ENCODE assay signal across 1 cellular context in the genomic region with DNA sequence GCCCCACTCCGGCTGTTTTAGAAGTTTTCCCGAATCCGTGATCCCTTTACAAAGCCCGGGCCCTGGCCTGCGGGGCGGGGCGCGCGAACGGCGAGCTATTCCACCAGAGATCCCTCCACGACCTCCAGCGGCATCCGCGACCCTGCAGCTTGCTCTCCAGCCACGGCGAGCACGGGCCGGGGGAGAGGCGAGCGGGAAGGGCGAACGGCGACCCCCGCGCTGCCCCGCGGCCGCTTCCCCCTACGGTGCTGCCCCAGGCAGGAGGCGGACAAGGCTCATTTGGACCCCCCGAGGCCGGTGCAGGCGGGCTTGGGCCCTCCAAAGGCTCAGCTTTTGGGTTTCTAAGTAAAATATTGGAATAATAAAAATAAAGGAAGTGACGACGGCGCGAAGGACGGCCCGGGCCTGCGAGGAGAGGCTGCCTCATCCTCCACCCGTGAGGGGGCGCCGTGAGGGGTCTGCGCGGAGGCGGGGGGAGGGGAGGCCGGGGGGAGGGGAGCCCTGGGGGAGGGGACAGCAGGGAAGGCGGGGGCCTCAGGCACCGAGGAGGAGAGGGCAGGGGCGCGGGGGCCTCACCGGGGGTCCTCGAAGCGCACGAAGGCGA.
TF ChIP-seq lines count a peak whose summit lies in the region.

No MANE protein-coding gene starts in this region.

TF ChIP-seq in HepG2, 621 proteins besides CTCF, POLR2A, EP300 and RAD21 (continues in another document):
- TF ChIP-seq ZNF776 (CRISPR knock-in tag; IDR thresholded peaks at IDR 0.05) (no peak), ZNF607 (CRISPR knock-in tag; IDR thresholded peaks at IDR 0.05; ENCODE audit: borderline replicate concordance) (peak; percentile 49; the same call in 1 of the 2 replicates), ZNF143 (CRISPR knock-in tag; IDR thresholded peaks at IDR 0.05) (0 out of 2 replicates have a peak, but pooled peaks have one; percentile 3), ARHGAP35 (CRISPR knock-in tag; IDR thresholded peaks at IDR 0.05; ENCODE audit: borderline replicate concordance) (no peak), PCBP1 (IDR thresholded peaks at IDR 0.05; ENCODE audit: borderline replicate concordance, low read depth, low read length) (0 out of 2 replicates have a peak, but pooled peaks have one; percentile 22), ZNF644 (CRISPR knock-in tag; IDR thresholded peaks at IDR 0.05; ENCODE audit: low read depth) (no peak), ZNF501 (CRISPR knock-in tag; IDR thresholded peaks at IDR 0.05) (no peak), REL (CRISPR knock-in tag; conservative IDR thresholded peaks at IDR 0.05) (0 out of 2 replicates have a peak, but pooled peaks have one; percentile 23), HOXA7 (CRISPR knock-in tag; IDR thresholded peaks at IDR 0.05) (no peak), ZNF709 (CRISPR knock-in tag; IDR thresholded peaks at IDR 0.05) (no peak), WIZ (CRISPR knock-in tag; IDR thresholded peaks at IDR 0.05) (no peak), MAFK (conservative IDR thresholded peaks at IDR 0.05 in 1 of 2, IDR thresholded peaks at IDR 0.05 in 1 of 2; ENCODE audit: low read length in 2 of 2) (no peak), KDM5A (IDR thresholded peaks at IDR 0.05; ENCODE audit: borderline replicate concordance, low read length) (peak; percentile 57; the same call in 1 of the 2 replicates), GABPB1 (CRISPR knock-in tag; IDR thresholded peaks at IDR 0.05) (peak; percentile 59), PRPF4 (IDR thresholded peaks at IDR 0.05; ENCODE audit: low read depth, low read length, poor library complexity, severe bottlenecking) (peak; percentile 71), AGO1 (IDR thresholded peaks at IDR 0.05; ENCODE audit: low read depth, low read length, poor library complexity, severe bottlenecking) (peak; percentile 55), HDAC1 (CRISPR knock-in tag; IDR thresholded peaks at IDR 0.05) (peak; percentile 37; the same call in 1 of the 2 replicates), NRL (CRISPR knock-in tag; IDR thresholded peaks at IDR 0.05; ENCODE audit: borderline replicate concordance) (no peak), ARID2 (CRISPR knock-in tag; IDR thresholded peaks at IDR 0.05; ENCODE audit: borderline replicate concordance) (0 out of 2 replicates have a peak, but pooled peaks have one; percentile 7), SAFB2 (CRISPR knock-in tag; IDR thresholded peaks at IDR 0.05; ENCODE audit: borderline replicate concordance, low read depth) (0 out of 2 replicates have a peak, but pooled peaks have one; percentile 39), MTA1 (CRISPR knock-in tag; IDR thresholded peaks at IDR 0.05; ENCODE audit: borderline replicate concordance) (0 out of 2 replicates have a peak, but pooled peaks have one; percentile 57), PHF8 (CRISPR knock-in tag; IDR thresholded peaks at IDR 0.05) (peak; percentile 25; the same call in 1 of the 2 replicates), POLR2G (IDR thresholded peaks at IDR 0.05; ENCODE audit: low read depth, low read length) (no peak), ZC3H13 (CRISPR knock-in tag; IDR thresholded peaks at IDR 0.05) (0 out of 2 replicates have a peak, but pooled peaks have one; percentile 66), ISL2 (CRISPR knock-in tag; IDR thresholded peaks at IDR 0.05) (0 out of 2 replicates have a peak, but pooled peaks have one; percentile 7), ZNF121 (CRISPR knock-in tag; IDR thresholded peaks at IDR 0.05) (no peak), ZFP41 (CRISPR knock-in tag; IDR thresholded peaks at IDR 0.05; ENCODE audit: borderline replicate concordance) (no peak), ZZZ3 (CRISPR knock-in tag; IDR thresholded peaks at IDR 0.05; ENCODE audit: borderline replicate concordance) (no peak), TAF1 (CRISPR knock-in tag; IDR thresholded peaks at IDR 0.05) (0 out of 2 replicates have a peak, but pooled peaks have one; percentile 12), MAZ (IDR thresholded peaks at IDR 0.05; ENCODE audit: borderline replicate concordance, low read depth, low read length) (no peak), MAZ (CRISPR knock-in tag; IDR thresholded peaks at IDR 0.05; ENCODE audit: low read depth) (no peak), HIVEP1 (CRISPR knock-in tag; IDR thresholded peaks at IDR 0.05) (peak; percentile 50; the same call in 1 of the 2 replicates), NFKBIZ (CRISPR knock-in tag; IDR thresholded peaks at IDR 0.05) (no peak), GABPA (IDR thresholded peaks at IDR 0.05; ENCODE audit: low read depth, low read length) (no peak), GABPA (CRISPR knock-in tag; IDR thresholded peaks at IDR 0.05; ENCODE audit: low read depth) (peak; percentile 36; the same call in 1 of the 2 replicates), NR2F1 (CRISPR knock-in tag; IDR thresholded peaks at IDR 0.05) (no peak), ASH2L (IDR thresholded peaks at IDR 0.05; ENCODE audit: insufficient read length, low read depth, low read length) (peak; percentile 21), EEA1 (CRISPR knock-in tag; IDR thresholded peaks at IDR 0.05; ENCODE audit: borderline replicate concordance) (peak; percentile 77; the same call in 1 of the 2 replicates), ZFX (CRISPR knock-in tag; IDR thresholded peaks at IDR 0.05; ENCODE audit: low read depth) (0 out of 2 replicates have a peak, but pooled peaks have one; percentile 39)
- TF ChIP-seq, protein P1, sequence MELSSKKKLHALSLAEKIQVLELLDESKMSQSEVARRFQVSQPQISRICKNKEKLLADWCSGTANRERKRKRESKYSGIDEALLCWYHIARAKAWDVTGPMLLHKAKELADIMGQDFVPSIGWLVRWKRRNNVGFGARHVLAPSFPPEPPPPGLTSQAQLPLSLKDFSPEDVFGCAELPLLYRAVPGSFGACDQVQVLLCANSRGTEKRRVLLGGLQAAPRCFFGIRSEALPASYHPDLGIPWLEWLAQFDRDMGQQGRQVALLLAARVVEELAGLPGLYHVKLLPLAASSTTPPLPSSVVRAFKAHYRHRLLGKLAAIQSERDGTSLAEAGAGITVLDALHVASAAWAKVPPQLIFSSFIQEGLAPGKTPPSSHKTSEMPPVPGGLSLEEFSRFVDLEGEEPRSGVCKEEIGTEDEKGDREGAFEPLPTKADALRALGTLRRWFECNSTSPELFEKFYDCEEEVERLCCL (CRISPR knock-in tag; IDR thresholded peaks at IDR 0.05; ENCODE audit: borderline replicate concordance): 0 out of 2 replicates have a peak, but pooled peaks have one; percentile 44
- TF ChIP-seq, protein P2, sequence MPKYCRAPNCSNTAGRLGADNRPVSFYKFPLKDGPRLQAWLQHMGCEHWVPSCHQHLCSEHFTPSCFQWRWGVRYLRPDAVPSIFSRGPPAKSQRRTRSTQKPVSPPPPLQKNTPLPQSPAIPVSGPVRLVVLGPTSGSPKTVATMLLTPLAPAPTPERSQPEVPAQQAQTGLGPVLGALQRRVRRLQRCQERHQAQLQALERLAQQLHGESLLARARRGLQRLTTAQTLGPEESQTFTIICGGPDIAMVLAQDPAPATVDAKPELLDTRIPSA (CRISPR knock-in tag; IDR thresholded peaks at IDR 0.05; ENCODE audit: borderline replicate concordance): peak; percentile 31; the same call in 1 of the 2 replicates
- TF ChIP-seq, protein P3, sequence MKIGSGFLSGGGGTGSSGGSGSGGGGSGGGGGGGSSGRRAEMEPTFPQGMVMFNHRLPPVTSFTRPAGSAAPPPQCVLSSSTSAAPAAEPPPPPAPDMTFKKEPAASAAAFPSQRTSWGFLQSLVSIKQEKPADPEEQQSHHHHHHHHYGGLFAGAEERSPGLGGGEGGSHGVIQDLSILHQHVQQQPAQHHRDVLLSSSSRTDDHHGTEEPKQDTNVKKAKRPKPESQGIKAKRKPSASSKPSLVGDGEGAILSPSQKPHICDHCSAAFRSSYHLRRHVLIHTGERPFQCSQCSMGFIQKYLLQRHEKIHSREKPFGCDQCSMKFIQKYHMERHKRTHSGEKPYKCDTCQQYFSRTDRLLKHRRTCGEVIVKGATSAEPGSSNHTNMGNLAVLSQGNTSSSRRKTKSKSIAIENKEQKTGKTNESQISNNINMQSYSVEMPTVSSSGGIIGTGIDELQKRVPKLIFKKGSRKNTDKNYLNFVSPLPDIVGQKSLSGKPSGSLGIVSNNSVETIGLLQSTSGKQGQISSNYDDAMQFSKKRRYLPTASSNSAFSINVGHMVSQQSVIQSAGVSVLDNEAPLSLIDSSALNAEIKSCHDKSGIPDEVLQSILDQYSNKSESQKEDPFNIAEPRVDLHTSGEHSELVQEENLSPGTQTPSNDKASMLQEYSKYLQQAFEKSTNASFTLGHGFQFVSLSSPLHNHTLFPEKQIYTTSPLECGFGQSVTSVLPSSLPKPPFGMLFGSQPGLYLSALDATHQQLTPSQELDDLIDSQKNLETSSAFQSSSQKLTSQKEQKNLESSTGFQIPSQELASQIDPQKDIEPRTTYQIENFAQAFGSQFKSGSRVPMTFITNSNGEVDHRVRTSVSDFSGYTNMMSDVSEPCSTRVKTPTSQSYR (CRISPR knock-in tag; IDR thresholded peaks at IDR 0.05; ENCODE audit: borderline replicate concordance): peak; percentile 76; the same call in 1 of the 2 replicates
- TF ChIP-seq, protein P4, sequence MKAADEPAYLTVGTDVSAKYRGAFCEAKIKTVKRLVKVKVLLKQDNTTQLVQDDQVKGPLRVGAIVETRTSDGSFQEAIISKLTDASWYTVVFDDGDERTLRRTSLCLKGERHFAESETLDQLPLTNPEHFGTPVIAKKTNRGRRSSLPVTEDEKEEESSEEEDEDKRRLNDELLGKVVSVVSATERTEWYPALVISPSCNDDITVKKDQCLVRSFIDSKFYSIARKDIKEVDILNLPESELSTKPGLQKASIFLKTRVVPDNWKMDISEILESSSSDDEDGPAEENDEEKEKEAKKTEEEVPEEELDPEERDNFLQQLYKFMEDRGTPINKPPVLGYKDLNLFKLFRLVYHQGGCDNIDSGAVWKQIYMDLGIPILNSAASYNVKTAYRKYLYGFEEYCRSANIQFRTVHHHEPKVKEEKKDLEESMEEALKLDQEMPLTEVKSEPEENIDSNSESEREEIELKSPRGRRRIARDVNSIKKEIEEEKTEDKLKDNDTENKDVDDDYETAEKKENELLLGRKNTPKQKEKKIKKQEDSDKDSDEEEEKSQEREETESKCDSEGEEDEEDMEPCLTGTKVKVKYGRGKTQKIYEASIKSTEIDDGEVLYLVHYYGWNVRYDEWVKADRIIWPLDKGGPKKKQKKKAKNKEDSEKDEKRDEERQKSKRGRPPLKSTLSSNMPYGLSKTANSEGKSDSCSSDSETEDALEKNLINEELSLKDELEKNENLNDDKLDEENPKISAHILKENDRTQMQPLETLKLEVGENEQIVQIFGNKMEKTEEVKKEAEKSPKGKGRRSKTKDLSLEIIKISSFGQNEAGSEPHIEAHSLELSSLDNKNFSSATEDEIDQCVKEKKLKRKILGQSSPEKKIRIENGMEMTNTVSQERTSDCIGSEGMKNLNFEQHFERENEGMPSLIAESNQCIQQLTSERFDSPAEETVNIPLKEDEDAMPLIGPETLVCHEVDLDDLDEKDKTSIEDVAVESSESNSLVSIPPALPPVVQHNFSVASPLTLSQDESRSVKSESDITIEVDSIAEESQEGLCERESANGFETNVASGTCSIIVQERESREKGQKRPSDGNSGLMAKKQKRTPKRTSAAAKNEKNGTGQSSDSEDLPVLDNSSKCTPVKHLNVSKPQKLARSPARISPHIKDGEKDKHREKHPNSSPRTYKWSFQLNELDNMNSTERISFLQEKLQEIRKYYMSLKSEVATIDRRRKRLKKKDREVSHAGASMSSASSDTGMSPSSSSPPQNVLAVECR (CRISPR knock-in tag; IDR thresholded peaks at IDR 0.05; ENCODE audit: borderline replicate concordance): 0 out of 2 replicates have a peak, but pooled peaks have one; percentile 15
- TF ChIP-seq, protein P5, sequence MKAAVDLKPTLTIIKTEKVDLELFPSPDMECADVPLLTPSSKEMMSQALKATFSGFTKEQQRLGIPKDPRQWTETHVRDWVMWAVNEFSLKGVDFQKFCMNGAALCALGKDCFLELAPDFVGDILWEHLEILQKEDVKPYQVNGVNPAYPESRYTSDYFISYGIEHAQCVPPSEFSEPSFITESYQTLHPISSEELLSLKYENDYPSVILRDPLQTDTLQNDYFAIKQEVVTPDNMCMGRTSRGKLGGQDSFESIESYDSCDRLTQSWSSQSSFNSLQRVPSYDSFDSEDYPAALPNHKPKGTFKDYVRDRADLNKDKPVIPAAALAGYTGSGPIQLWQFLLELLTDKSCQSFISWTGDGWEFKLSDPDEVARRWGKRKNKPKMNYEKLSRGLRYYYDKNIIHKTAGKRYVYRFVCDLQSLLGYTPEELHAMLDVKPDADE (CRISPR knock-in tag; IDR thresholded peaks at IDR 0.05): no peak
- TF ChIP-seq, protein P6, sequence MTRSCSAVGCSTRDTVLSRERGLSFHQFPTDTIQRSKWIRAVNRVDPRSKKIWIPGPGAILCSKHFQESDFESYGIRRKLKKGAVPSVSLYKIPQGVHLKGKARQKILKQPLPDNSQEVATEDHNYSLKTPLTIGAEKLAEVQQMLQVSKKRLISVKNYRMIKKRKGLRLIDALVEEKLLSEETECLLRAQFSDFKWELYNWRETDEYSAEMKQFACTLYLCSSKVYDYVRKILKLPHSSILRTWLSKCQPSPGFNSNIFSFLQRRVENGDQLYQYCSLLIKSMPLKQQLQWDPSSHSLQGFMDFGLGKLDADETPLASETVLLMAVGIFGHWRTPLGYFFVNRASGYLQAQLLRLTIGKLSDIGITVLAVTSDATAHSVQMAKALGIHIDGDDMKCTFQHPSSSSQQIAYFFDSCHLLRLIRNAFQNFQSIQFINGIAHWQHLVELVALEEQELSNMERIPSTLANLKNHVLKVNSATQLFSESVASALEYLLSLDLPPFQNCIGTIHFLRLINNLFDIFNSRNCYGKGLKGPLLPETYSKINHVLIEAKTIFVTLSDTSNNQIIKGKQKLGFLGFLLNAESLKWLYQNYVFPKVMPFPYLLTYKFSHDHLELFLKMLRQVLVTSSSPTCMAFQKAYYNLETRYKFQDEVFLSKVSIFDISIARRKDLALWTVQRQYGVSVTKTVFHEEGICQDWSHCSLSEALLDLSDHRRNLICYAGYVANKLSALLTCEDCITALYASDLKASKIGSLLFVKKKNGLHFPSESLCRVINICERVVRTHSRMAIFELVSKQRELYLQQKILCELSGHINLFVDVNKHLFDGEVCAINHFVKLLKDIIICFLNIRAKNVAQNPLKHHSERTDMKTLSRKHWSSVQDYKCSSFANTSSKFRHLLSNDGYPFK (CRISPR knock-in tag; IDR thresholded peaks at IDR 0.05; ENCODE audit: borderline replicate concordance): 0 out of 2 replicates have a peak, but pooled peaks have one; percentile 10
